1 cellular context compared by ENCODE assay signal in the genomic region with DNA sequence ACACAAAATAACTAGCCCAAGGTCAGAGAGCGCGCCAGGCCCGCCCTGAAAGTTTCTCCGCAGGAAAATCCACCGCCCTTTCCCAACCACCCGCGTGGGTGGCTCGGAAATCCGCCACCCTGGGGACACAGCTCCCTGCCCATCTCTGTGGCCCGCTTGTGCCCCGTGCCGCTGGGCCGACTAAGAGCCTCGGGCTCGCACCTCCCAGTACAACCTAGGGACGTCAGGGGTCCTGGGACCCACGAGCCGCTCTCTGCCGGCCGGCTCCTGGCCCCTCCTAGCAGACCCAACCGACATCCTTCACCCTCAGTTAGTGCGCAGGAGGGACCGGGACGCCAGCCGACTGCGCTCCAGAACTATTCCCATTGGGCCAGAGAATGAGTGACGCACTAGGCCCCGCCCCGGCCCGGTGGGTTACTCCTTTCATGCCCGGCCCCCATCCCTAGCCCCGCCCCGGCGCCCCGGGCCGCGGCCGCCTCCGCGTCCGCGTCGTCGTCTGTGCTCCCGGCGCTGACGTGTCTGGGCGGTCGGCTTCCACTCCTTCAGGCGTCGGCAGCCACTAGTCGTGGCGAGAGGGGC.
TF ChIP-seq lines count a peak whose summit lies in the region.

No MANE protein-coding gene starts in this region.

TF ChIP-seq in HepG2, 621 proteins besides CTCF, POLR2A, EP300 and RAD21 (continued from another document and continues in another):
- TF ChIP-seq TRIM24 (CRISPR knock-in tag; IDR thresholded peaks at IDR 0.05) = no peak
- TF ChIP-seq HINFP (CRISPR knock-in tag; IDR thresholded peaks at IDR 0.05; ENCODE audit: low read depth) = peak; percentile 87; the same call in 1 of the 2 replicates
- TF ChIP-seq STAG1 (CRISPR knock-in tag; IDR thresholded peaks at IDR 0.05) = no peak
- no peak for TF ChIP-seq ARHGAP35 (CRISPR knock-in tag; IDR thresholded peaks at IDR 0.05; ENCODE audit: borderline replicate concordance)
- TF ChIP-seq HOXD1 (CRISPR knock-in tag; IDR thresholded peaks at IDR 0.05) = no peak
- TF ChIP-seq SNRNP70 (IDR thresholded peaks at IDR 0.05; ENCODE audit: low read depth, low read length) = no peak
- TF ChIP-seq NCOR1 (IDR thresholded peaks at IDR 0.05; ENCODE audit: borderline replicate concordance, low read length) = 0 out of 2 replicates have a peak, but pooled peaks have one; percentile 1
- no peak for TF ChIP-seq ARNTL (CRISPR knock-in tag; IDR thresholded peaks at IDR 0.05)
- no peak for TF ChIP-seq ZMYM2 (CRISPR knock-in tag; IDR thresholded peaks at IDR 0.05)
- no peak for TF ChIP-seq ZNF724P (CRISPR knock-in tag; IDR thresholded peaks at IDR 0.05; ENCODE audit: borderline replicate concordance)
- no peak for TF ChIP-seq IKZF4 (CRISPR knock-in tag; IDR thresholded peaks at IDR 0.05; ENCODE audit: borderline replicate concordance, low read depth, not compliant biosample characterization)
- no peak for TF ChIP-seq ARID5B (CRISPR knock-in tag; IDR thresholded peaks at IDR 0.05)
- TF ChIP-seq TRIM22 (IDR thresholded peaks at IDR 0.05) = no peak
- TF ChIP-seq ZNF704 (CRISPR knock-in tag; IDR thresholded peaks at IDR 0.05; ENCODE audit: borderline replicate concordance) = no peak; the same call in 1 of the 2 replicates
- no peak for TF ChIP-seq BCLAF1 (IDR thresholded peaks at IDR 0.05)
- TF ChIP-seq ZNF598 (CRISPR knock-in tag; IDR thresholded peaks at IDR 0.05; ENCODE audit: borderline replicate concordance) = no peak
- TF ChIP-seq ZNF597 (CRISPR knock-in tag; IDR thresholded peaks at IDR 0.05) = no peak
- no peak for TF ChIP-seq ZNF24 (IDR thresholded peaks at IDR 0.05)
- TF ChIP-seq TP53 (CRISPR knock-in tag; conservative IDR thresholded peaks at IDR 0.05) = no peak
- no peak for TF ChIP-seq ZBTB4 (CRISPR knock-in tag; IDR thresholded peaks at IDR 0.05; ENCODE audit: borderline replicate concordance)
- TF ChIP-seq SP5 (CRISPR knock-in tag; IDR thresholded peaks at IDR 0.05; ENCODE audit: borderline replicate concordance, low read depth) = peak; percentile 25; the same call in 1 of the 2 replicates
- TF ChIP-seq CBFB (CRISPR knock-in tag; IDR thresholded peaks at IDR 0.05) = no peak
- TF ChIP-seq IKZF5 (CRISPR knock-in tag; IDR thresholded peaks at IDR 0.05) = peak; percentile 77; the same call in 1 of the 2 replicates
- no peak for TF ChIP-seq THAP11 (CRISPR knock-in tag; IDR thresholded peaks at IDR 0.05)
- no peak for TF ChIP-seq ZNF746 (CRISPR knock-in tag; IDR thresholded peaks at IDR 0.05)
- TF ChIP-seq ZNF768 (CRISPR knock-in tag; IDR thresholded peaks at IDR 0.05) = no peak
- TF ChIP-seq CHCHD3 (CRISPR knock-in tag; IDR thresholded peaks at IDR 0.05) = no peak
- TF ChIP-seq SCMH1 (CRISPR knock-in tag; IDR thresholded peaks at IDR 0.05; ENCODE audit: borderline replicate concordance) = no peak
- TF ChIP-seq HNRNPLL (IDR thresholded peaks at IDR 0.05; ENCODE audit: low read depth, low read length, poor library complexity, severe bottlenecking) = peak; percentile 71
- TF ChIP-seq ZNF557 (CRISPR knock-in tag; IDR thresholded peaks at IDR 0.05) = no peak
- TF ChIP-seq REPIN1 (CRISPR knock-in tag; IDR thresholded peaks at IDR 0.05; ENCODE audit: borderline replicate concordance, low read depth) = no peak
- TF ChIP-seq DRAP1 (CRISPR knock-in tag; IDR thresholded peaks at IDR 0.05) = peak; percentile 83; the same call in 1 of the 2 replicates
- TF ChIP-seq SALL2 (CRISPR knock-in tag; IDR thresholded peaks at IDR 0.05) = peak; percentile 8; the same call in 1 of the 2 replicates
- TF ChIP-seq, protein P1, sequence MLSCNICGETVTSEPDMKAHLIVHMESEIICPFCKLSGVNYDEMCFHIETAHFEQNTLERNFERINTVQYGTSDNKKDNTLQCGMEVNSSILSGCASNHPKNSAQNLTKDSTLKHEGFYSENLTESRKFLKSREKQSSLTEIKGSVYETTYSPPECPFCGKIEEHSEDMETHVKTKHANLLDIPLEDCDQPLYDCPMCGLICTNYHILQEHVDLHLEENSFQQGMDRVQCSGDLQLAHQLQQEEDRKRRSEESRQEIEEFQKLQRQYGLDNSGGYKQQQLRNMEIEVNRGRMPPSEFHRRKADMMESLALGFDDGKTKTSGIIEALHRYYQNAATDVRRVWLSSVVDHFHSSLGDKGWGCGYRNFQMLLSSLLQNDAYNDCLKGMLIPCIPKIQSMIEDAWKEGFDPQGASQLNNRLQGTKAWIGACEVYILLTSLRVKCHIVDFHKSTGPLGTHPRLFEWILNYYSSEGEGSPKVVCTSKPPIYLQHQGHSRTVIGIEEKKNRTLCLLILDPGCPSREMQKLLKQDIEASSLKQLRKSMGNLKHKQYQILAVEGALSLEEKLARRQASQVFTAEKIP (CRISPR knock-in tag; IDR thresholded peaks at IDR 0.05; ENCODE audit: borderline replicate concordance) = no peak
- no peak for TF ChIP-seq HHEX (CRISPR knock-in tag; IDR thresholded peaks at IDR 0.05)
